1 cellular context compared by ENCODE assay signal in the genomic region with DNA sequence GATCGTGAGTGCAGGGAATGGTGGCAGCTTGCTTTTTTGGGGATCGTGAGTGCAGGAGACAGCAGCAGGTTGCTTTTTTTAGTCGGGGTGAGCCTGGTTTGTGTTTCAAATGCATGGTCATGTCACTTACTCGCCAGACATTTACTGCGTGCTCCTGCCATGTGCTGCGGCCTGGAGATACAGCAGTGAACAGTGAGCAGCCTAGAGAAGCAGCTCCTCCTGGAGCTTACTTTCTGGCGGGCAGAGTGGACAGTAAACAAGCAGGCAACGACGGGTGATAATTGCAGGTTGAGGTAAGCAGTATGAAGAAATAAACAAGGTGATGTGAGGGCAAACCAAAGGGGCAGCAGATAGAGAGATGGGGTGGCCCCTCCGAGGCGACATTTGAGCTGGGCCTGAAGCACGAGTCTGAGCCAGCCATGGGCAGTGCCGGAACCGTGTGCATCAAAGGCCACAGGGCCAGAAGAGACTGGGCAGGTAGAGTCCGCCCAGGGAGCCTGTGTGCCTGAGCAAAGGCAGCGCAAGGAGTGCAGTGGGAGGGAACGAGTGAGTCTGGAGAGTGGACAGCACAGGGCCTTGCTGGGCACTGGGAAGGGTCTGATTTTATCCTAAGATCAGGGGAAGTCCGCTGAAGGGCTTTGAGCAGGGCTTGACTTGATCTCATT.
TF ChIP-seq lines count a peak whose summit lies in the region.

No MANE protein-coding gene starts in this region.

TF ChIP-seq in GM23338, 12 proteins besides CTCF, POLR2A, EP300 and RAD21 (continued from another document):
- TF ChIP-seq EZH2 (IDR thresholded peaks at IDR 0.05; ENCODE audit: low read depth, unreplicated experiment) (no peak), ZNF331 (CRISPR knock-in tag; IDR thresholded peaks at IDR 0.05; ENCODE audit: low read depth) (no peak), STAT1 (IDR thresholded peaks at IDR 0.05; ENCODE audit: unreplicated experiment) (no peak)
TF ChIP-seq in GM23338: peak in this region for 0.
